ENCODE assay signal across 10 cellular contexts in genomic region chr9:137031904-137032639, GRCh38. TPM values are rescaled to one million over a fixed set of nuclear protein-coding genes. Genes with fewer than 3 reads are reported as not detected.
DNase-seq lines count a peak whose midpoint lies in the region; ATAC-seq and TF ChIP-seq lines count a peak whose summit lies in the region.
"Had no signal": no experiment of that assay in that cellular context is flagged by ENCODE, and none has a peak within 500 bp of the region (broad histone marks: within the 10 kb centered on the region; RNA-seq: fewer than 3 reads in every experiment).

A gene with protein sequence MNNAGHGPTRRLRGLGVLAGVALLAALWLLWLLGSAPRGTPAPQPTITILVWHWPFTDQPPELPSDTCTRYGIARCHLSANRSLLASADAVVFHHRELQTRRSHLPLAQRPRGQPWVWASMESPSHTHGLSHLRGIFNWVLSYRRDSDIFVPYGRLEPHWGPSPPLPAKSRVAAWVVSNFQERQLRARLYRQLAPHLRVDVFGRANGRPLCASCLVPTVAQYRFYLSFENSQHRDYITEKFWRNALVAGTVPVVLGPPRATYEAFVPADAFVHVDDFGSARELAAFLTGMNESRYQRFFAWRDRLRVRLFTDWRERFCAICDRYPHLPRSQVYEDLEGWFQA (minus strand): TSS chr9:137032088. CDS start chr9:137031991, 97 bp downstream.

- no peak within 1 kb of the TSS for H3K27ac ChIP-seq in CD8-positive, alpha-beta memory T cell (ENCODE audit: low read depth, low read length)
- no peak within 1 kb of the TSS for H3K27ac ChIP-seq in Karpas-422 (ENCODE audit: low read length)
- no peak within 1 kb of the TSS for H3K27ac ChIP-seq in mesenchymal stem cell (ENCODE audit: low read length, poor library complexity, severe bottlenecking)
- peak within 1 kb of the TSS in 1 of 5 donors; percentile 61 for H3K27ac ChIP-seq in adrenal gland
- H3K27ac ChIP-seq in GM23248, result no peak within 1 kb of the TSS

- intact Hi-C loops in lower leg skin (cut with DNase I; ENCODE audit: low total_unique reads), result loop anchor here (5.0 kb wide), 1 partner anchor 250 kb away; no protein-coding TSS in a partner anchor
- intact Hi-C loops in adrenal gland (cut with DNase I), result loop anchor here (5.0 kb wide), 2 partner anchors 90 to 245 kb away; partner anchors contain the start of gene FBXW5 (in 1 of the 2)

- no peaks in the 10 kb centered on the region for H3K36me3 ChIP-seq in CD8-positive, alpha-beta memory T cell (ENCODE audit: insufficient read depth, low read length)
- no peaks in the 10 kb centered on the region for H3K36me3 ChIP-seq in Karpas-422 (ENCODE audit: insufficient read depth, low read length)
- H3K36me3 ChIP-seq in mesenchymal stem cell (ENCODE audit: control insufficient read depth in 1 of 2, insufficient read depth in 2 of 2, low read depth in 1 of 2, low read length in 2 of 2), result peaks cover 0 to 6% of the 10 kb centered on the region in 2 experiments
- H3K36me3 ChIP-seq in adrenal gland (replicated peaks in 1 of 2), result no peaks in the 10 kb centered on the region
- no peaks in the 10 kb centered on the region for H3K36me3 ChIP-seq in GM23248 (ENCODE audit: low read depth)

- H2BK120ac ChIP-seq in mesenchymal stem cell (ENCODE audit: low read depth, low read length), result no peak within 1 kb of the TSS

- peak in 3 of 5 donors; percentile 24 to 39 (median 36) for DNase-seq in CD8-positive, alpha-beta memory T cell
- DNase-seq in Karpas-422, result peak; percentile 84
- peak; percentile 39 for DNase-seq in activated CD8-positive, alpha-beta T cell treated with anti-CD3 and anti-CD28 coated beads, Interleukin-2, amount 10 ng/mL, durations not matched to agents 7 days and 5 days
- no peak for DNase-seq in mesenchymal stem cell
- no peak for DNase-seq in lower leg skin (ENCODE audit: low spot score in 2 of 2)
- no peak for DNase-seq in adrenal gland
- no peak for DNase-seq in GM23248
- DNase-seq: dermis blood vessel endothelial cell, NCI-H226 had no signal

- no peak within 1 kb of the TSS for H3K4ac ChIP-seq in mesenchymal stem cell (ENCODE audit: low read depth in 1 of 2, low read length in 2 of 2)

- H2AK5ac ChIP-seq in mesenchymal stem cell (ENCODE audit: low read length, severe bottlenecking), result no peak within 1 kb of the TSS

- POLR2A ChIA-PET in CD8-positive, alpha-beta memory T cell (lab: Charles Lee), result interaction anchor here (0.6 to 0.7 kb wide), 2 partner anchors 39 kb away, joined by 3 to 4 read pairs; partner anchors contain the start of gene SAPCD2
- POLR2A ChIA-PET in activated CD8-positive, alpha-beta T cell treated with anti-CD3 and anti-CD28 coated beads, Interleukin-2, amount 10 ng/mL, durations not matched to agents 7 days and 5 days (lab: Charles Lee), result no interaction called here

- H3K9ac ChIP-seq in Karpas-422 (ENCODE audit: low read length) (no peak within 1 kb of the TSS), mesenchymal stem cell (ENCODE audit: low read length) (no peak within 1 kb of the TSS), GM23248 (no peak within 1 kb of the TSS)

- H4K20me1 ChIP-seq in Karpas-422 (ENCODE audit: insufficient read depth, low read depth, low read length) (no peaks in the 10 kb centered on the region; the same call in 1 of the 2 replicates), GM23248 (ENCODE audit: insufficient read depth) (no peaks in the 10 kb centered on the region)

- TF ChIP-seq POLR2A in lower leg skin (IDR thresholded peaks at IDR 0.05) (no peak), adrenal gland (IDR thresholded peaks at IDR 0.05) (no peak)

- H3K27me3 Mint-ChIP-seq in CD8-positive, alpha-beta memory T cell, result no peaks in the 10 kb centered on the region
- H3K27me3 Mint-ChIP-seq in activated CD8-positive, alpha-beta T cell treated with anti-CD3 and anti-CD28 coated beads, Interleukin-2, amount 10 ng/mL, durations not matched to agents 7 days and 5 days (ENCODE audit: low read depth), result peaks cover 2% of the 10 kb centered on the region

- ATAC-seq in activated CD8-positive, alpha-beta T cell treated with anti-CD3 and anti-CD28 coated beads, Interleukin-2, amount 10 ng/mL, durations not matched to agents 7 days and 5 days, result no peak
- ATAC-seq in GM19035 (IDR thresholded peaks at IDR 0.05; ENCODE audit: unreplicated experiment), result no peak

- H3K18ac ChIP-seq in mesenchymal stem cell (ENCODE audit: low read depth in 1 of 2, low read length in 2 of 2), result no peak within 1 kb of the TSS

- peaks cover 59% of the 10 kb centered on the region for H3K4me1 ChIP-seq in CD8-positive, alpha-beta memory T cell (ENCODE audit: insufficient read depth, low read length)
- H3K4me1 ChIP-seq in Karpas-422 (ENCODE audit: low read length), result peaks cover 31% of the 10 kb centered on the region
- peaks cover 20% of the 10 kb centered on the region for H3K4me1 ChIP-seq in mesenchymal stem cell (ENCODE audit: control insufficient read depth, insufficient read depth, low read depth, low read length)
- H3K4me1 ChIP-seq in adrenal gland (replicated peaks in 1 of 2), result peaks cover 9 to 33% of the 10 kb centered on the region in 2 donors
- no peaks in the 10 kb centered on the region for H3K4me1 ChIP-seq in GM23248 (ENCODE audit: insufficient read depth)

- no peak within 1 kb of the TSS for H3K23ac ChIP-seq in mesenchymal stem cell (ENCODE audit: low read length in 2 of 2)

- peak within 1 kb of the TSS; percentile 77 to 98 (median 90) for H3K27ac Mint-ChIP-seq in CD8-positive, alpha-beta memory T cell
- H3K27ac Mint-ChIP-seq in activated CD8-positive, alpha-beta T cell treated with anti-CD3 and anti-CD28 coated beads, Interleukin-2, amount 10 ng/mL, durations not matched to agents 7 days and 5 days, result peak within 1 kb of the TSS; percentile 83

- H3K4me3 Mint-ChIP-seq in CD8-positive, alpha-beta memory T cell, result peak within 1 kb of the TSS; percentile 70 to 95 (median 90)
- H3K4me3 Mint-ChIP-seq in activated CD8-positive, alpha-beta T cell treated with anti-CD3 and anti-CD28 coated beads, Interleukin-2, amount 10 ng/mL, durations not matched to agents 7 days and 5 days, result peak within 1 kb of the TSS; percentile 71

- no peak within 1 kb of the TSS for H4K8ac ChIP-seq in mesenchymal stem cell (ENCODE audit: low read length)

- H3K79me2 ChIP-seq in Karpas-422 (ENCODE audit: low read length), result no peaks in the 10 kb centered on the region
- H3K79me2 ChIP-seq in GM23248 (ENCODE audit: insufficient read depth), result no peaks in the 10 kb centered on the region

- peak within 1 kb of the TSS; percentile 74 for H3K4me3 ChIP-seq in CD8-positive, alpha-beta memory T cell (ENCODE audit: low read length)
- no peak within 1 kb of the TSS for H3K4me3 ChIP-seq in Karpas-422 (ENCODE audit: low read length)
- no peak within 1 kb of the TSS for H3K4me3 ChIP-seq in mesenchymal stem cell (ENCODE audit: insufficient read depth in 1 of 2, low read depth in 1 of 2, low read length in 2 of 2)
- no peak within 1 kb of the TSS for H3K4me3 ChIP-seq in lower leg skin (ENCODE audit: low read depth, poor library complexity, severe bottlenecking)
- H3K4me3 ChIP-seq in adrenal gland, result no peak within 1 kb of the TSS
- no peak within 1 kb of the TSS for H3K4me3 ChIP-seq in GM23248

- H3K36me3 Mint-ChIP-seq in CD8-positive, alpha-beta memory T cell, result peaks cover 0 to 1% (median 0%) of the 10 kb centered on the region in 3 donors
- no peaks in the 10 kb centered on the region for H3K36me3 Mint-ChIP-seq in activated CD8-positive, alpha-beta T cell treated with anti-CD3 and anti-CD28 coated beads, Interleukin-2, amount 10 ng/mL, durations not matched to agents 7 days and 5 days (ENCODE audit: low read depth)

- no peaks in the 10 kb centered on the region for H3K27me3 ChIP-seq in CD8-positive, alpha-beta memory T cell (ENCODE audit: insufficient read depth, low read length, poor library complexity, severe bottlenecking)
- H3K27me3 ChIP-seq in Karpas-422 (ENCODE audit: low read length), result no peaks in the 10 kb centered on the region
- peaks cover 4 to 11% of the 10 kb centered on the region in 2 experiments for H3K27me3 ChIP-seq in mesenchymal stem cell (ENCODE audit: control insufficient read depth in 1 of 2, insufficient read depth in 1 of 2, low read length in 2 of 2)
- no peaks in the 10 kb centered on the region for H3K27me3 ChIP-seq in adrenal gland
- H3K27me3 ChIP-seq in GM23248 (replicated peaks; ENCODE audit: insufficient read depth), result no peaks in the 10 kb centered on the region

- H2BK12ac ChIP-seq in mesenchymal stem cell (ENCODE audit: low read length in 2 of 2), result no peak within 1 kb of the TSS

- H2BK15ac ChIP-seq in mesenchymal stem cell (ENCODE audit: low read depth, poor library complexity, severe bottlenecking), result no peak within 1 kb of the TSS

- WGBS in mesenchymal stem cell, result 74% methylated on average over 16 of the region's 16 CpGs
- WGBS in lower leg skin, 2 donors, result 58 to 60% methylated on average over 15 of the region's 16 CpGs
- WGBS in adrenal gland, 4 donors, result 27 to 48% (median 31%) methylated on average over 4 to 16 of the region's 16 CpGs
- WGBS in GM23248 (ENCODE audit: low coverage in 1 of 2, low lambda C conversion rate in 2 of 2, missing lambda C conversion rate in 2 of 2), 2 experiments, result 71 to 75% methylated on average over 12 to 16 of the region's 16 CpGs

- TF ChIP-seq CTCF in lower leg skin (IDR thresholded peaks at IDR 0.05) (no peak), adrenal gland (IDR thresholded peaks at IDR 0.05) (no peak)

- in situ Hi-C loops in GM23248 (cut with MboI), result loop anchor here (10.0 kb wide), 1 partner anchor 257 kb away; no protein-coding TSS in a partner anchor

- no peak within 1 kb of the TSS for H3K14ac ChIP-seq in mesenchymal stem cell (ENCODE audit: low read length in 2 of 2)

- H2BK5ac ChIP-seq in mesenchymal stem cell (ENCODE audit: low read depth, low read length, poor library complexity, severe bottlenecking), result no peak within 1 kb of the TSS

- H3K9me2 ChIP-seq in Karpas-422 (replicated peaks; ENCODE audit: insufficient read depth, low read length) (no peaks in the 10 kb centered on the region), GM23248 (ENCODE audit: insufficient read depth) (no peaks in the 10 kb centered on the region)

- no peaks in the 10 kb centered on the region for H3F3A ChIP-seq in GM23248 (ENCODE audit: insufficient read depth)

- no peaks in the 10 kb centered on the region for H3K9me3 ChIP-seq in CD8-positive, alpha-beta memory T cell (ENCODE audit: low read length)
- no peaks in the 10 kb centered on the region for H3K9me3 ChIP-seq in Karpas-422 (ENCODE audit: low read length)
- no peaks in the 10 kb centered on the region for H3K9me3 ChIP-seq in mesenchymal stem cell (ENCODE audit: control insufficient read depth, low read length)
- no peaks in the 10 kb centered on the region for H3K9me3 ChIP-seq in adrenal gland (replicated peaks in 1 of 3)
- no peaks in the 10 kb centered on the region for H3K9me3 ChIP-seq in GM23248 (ENCODE audit: low read depth)

- H2AFZ ChIP-seq in Karpas-422 (ENCODE audit: low read length) (no peak within 1 kb of the TSS), mesenchymal stem cell (ENCODE audit: low read depth, low read length) (no peak within 1 kb of the TSS), GM23248 (no peak within 1 kb of the TSS)

- H3K4me2 ChIP-seq in Karpas-422 (ENCODE audit: low read depth, low read length, poor library complexity, severe bottlenecking), result peak within 1 kb of the TSS; percentile 11
- H3K4me2 ChIP-seq in mesenchymal stem cell (ENCODE audit: low read length, poor library complexity, severe bottlenecking), result no peak within 1 kb of the TSS
- no peak within 1 kb of the TSS for H3K4me2 ChIP-seq in GM23248 (ENCODE audit: unreplicated experiment)

- CTCF ChIA-PET in CD8-positive, alpha-beta memory T cell (lab: Charles Lee), result interaction anchor here (0.9 to 8.9 kb wide), 9 partner anchors 15 to 240 kb away, joined by 3 to 159 read pairs (median 6); partner anchors contain the start of genes C8G, CLIC3, FBXW5 and MAN1B1
- CTCF ChIA-PET in activated CD8-positive, alpha-beta T cell treated with anti-CD3 and anti-CD28 coated beads, Interleukin-2, amount 10 ng/mL, durations not matched to agents 7 days and 5 days (lab: Charles Lee), result interaction anchor here (1.1 to 2.3 kb wide), 7 partner anchors 15 to 244 kb away, joined by 3 to 6 read pairs (median 5); partner anchors contain the start of genes AJM1 and TMEM141

- peaks cover 44 to 65% (median 50%) of the 10 kb centered on the region in 3 donors for H3K4me1 Mint-ChIP-seq in CD8-positive, alpha-beta memory T cell
- H3K4me1 Mint-ChIP-seq in activated CD8-positive, alpha-beta T cell treated with anti-CD3 and anti-CD28 coated beads, Interleukin-2, amount 10 ng/mL, durations not matched to agents 7 days and 5 days (ENCODE audit: low read depth), result peaks cover 67% of the 10 kb centered on the region

- no peaks in the 10 kb centered on the region for H3K9me3 Mint-ChIP-seq in CD8-positive, alpha-beta memory T cell
- H3K9me3 Mint-ChIP-seq in activated CD8-positive, alpha-beta T cell treated with anti-CD3 and anti-CD28 coated beads, Interleukin-2, amount 10 ng/mL, durations not matched to agents 7 days and 5 days (ENCODE audit: insufficient read depth), result no peaks in the 10 kb centered on the region

- no peaks in the 10 kb centered on the region for H3K79me1 ChIP-seq in mesenchymal stem cell (replicated peaks; ENCODE audit: low read length, poor library complexity, severe bottlenecking)

- peak within 1 kb of the TSS; percentile 10 for H4K91ac ChIP-seq in mesenchymal stem cell (ENCODE audit: low read length)

RNA-seq across cellular contexts. Expression of the gene that starts here (rescaled TPM):
- under 1 TPM; 0.57 to 0.82 TPM for total RNA-seq in CD8-positive, alpha-beta memory T cell
- 28.7 TPM for polyA plus RNA-seq in CD8-positive, alpha-beta memory T cell
- total RNA-seq in Karpas-422 (2014; rRNA removed; shearing (Covaris generic); ENCODE audit: low replicate concordance), result not detected in 2 replicates
- 1 to 10 TPM; 2.5 to 2.6 TPM for total RNA-seq in activated CD8-positive, alpha-beta T cell treated with anti-CD3 and anti-CD28 coated beads, Interleukin-2, amount 10 ng/mL, durations not matched to agents 7 days and 5 days
- not detected for polyA plus RNA-seq in mesenchymal stem cell (2013, experiment 1 of 2)
- not detected for polyA plus RNA-seq in mesenchymal stem cell (2013, experiment 2 of 2)
- total RNA-seq in lower leg skin, result under 1 TPM in 2 of 4 donors, not detected in 2; 0.22 to 0.39 TPM
- under 1 TPM in 5 of 8 donors, not detected in 3; 0.11 to 0.69 (median 0.21) TPM for total RNA-seq in adrenal gland
- under 1 TPM in 2 of 3 donors, not detected in 1; 0.16 to 0.17 TPM for polyA plus RNA-seq in adrenal gland
- total RNA-seq in GM23248 (2014; rRNA removed; shearing (Covaris generic)), result not detected in 2 replicates
- polyA plus RNA-seq in GM23248 (2016; fragmentation: Nextera tagmentation; extraction: Ambion mirVana), result not detected in 2 replicates
- total RNA-seq: dermis blood vessel endothelial cell had no signal

Comparison
In these comparisons a context has a peak if more than half of its experiments do, and no peak if none do; other contexts are left out.
1. RNA of the gene that starts here (polyA plus RNA-seq): 28.7 TPM in CD8-positive, alpha-beta memory T cell (single experiment); 0.16 to 0.17 TPM in adrenal gland and not detected in GM23248; every median in the first group is over 10 times any median in the second.
2. Peak in DNase-seq and H3K4me2 ChIP-seq in Karpas-422; RNA of the gene not detected or under 1 TPM.
3. DNase-seq: peak in CD8-positive, alpha-beta memory T cell (3 of 5) and activated CD8-positive, alpha-beta T cell treated with anti-CD3 and anti-CD28 coated beads, Interleukin-2, amount 10 ng/mL, durations not matched to agents 7 days and 5 days (single experiment); none in mesenchymal stem cell (single experiment), lower leg skin (0 of 2), adrenal gland (0 of 7) and GM23248 (single experiment).